ENCODE assay signal across 8 cellular contexts in the genomic region with DNA sequence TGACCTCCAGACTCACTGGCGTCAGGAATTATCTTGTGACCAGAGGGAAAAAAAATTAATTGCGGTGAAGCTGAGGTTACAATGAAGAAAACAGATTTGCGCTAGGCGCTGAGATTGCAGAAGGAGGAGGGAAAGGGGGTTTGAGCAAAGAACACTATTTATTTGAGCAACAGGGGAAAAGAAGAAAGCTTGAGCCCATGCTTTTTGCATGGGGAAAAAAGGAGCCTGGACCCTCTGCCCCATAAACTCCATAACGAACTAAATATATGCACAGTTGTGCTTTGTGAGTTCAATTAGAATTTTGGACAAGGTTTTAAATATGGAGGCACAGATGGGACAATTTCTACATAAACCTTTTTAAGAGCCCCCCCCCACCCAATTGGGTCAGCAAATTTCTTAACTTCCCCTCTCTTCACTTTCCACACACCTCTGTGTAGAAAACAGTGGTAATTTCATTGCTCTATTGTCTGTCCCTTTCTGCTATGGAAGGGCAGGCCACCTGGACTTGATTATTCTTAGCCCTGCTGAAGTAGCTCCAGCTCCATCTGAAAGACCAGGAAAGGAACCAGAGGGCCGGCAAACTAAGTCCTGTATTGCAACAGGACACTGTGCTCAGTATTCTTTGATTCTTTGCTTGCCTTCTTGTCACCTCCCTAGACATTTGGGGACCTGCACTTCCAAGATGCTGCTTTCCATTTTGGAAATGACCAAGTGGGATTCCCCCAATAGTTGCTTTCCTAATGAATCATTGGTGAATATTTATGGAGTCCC. TPM values are rescaled to one million over a fixed set of nuclear protein-coding genes. Genes with fewer than 3 reads are reported as not detected.
DNase-seq lines count a peak whose midpoint lies in the region; ATAC-seq and TF ChIP-seq lines count a peak whose summit lies in the region.

No MANE protein-coding gene starts in this region.

- TF ChIP-seq POLR2A in esophagus squamous epithelium (IDR thresholded peaks at IDR 0.05): no peak

- H3K27ac ChIP-seq in esophagus squamous epithelium: peak overlapping the region; percentile 88 to 93 (median 92)

- peak; percentile 52 for DNase-seq in DMS 273 (lab: John Stamatoyannopoulos, UW; ENCODE audit: unreplicated experiment)
- no peak for DNase-seq in DMS 273 treated with DMSO at 0.1 percent for 48 hours (lab: John Stamatoyannopoulos, UW)
- peak; percentile 45 for DNase-seq in RPMI8226
- no peak for DNase-seq in esophagus squamous epithelium (lab: John Stamatoyannopoulos, UW)
- DNase-seq in renal cortical epithelial cell (ENCODE audit: low read depth): peak; percentile 74
- DNase-seq in ecto neural progenitor cell (ENCODE audit: low spot score): no peak
- no peak for DNase-seq in stimulated activated CD4-positive, alpha-beta T cell treated with anti-CD3 and anti-CD28 coated beads, Interleukin-12 subunit alpha, Interleukin-12 subunit beta, amount 100 ng/mL, for 4 hours

- H3K9me3 ChIP-seq in esophagus squamous epithelium: no peaks in the 10 kb centered on the region

- peaks cover 25 to 94% (median 68%) of the 10 kb centered on the region in 3 donors for H3K4me1 ChIP-seq in esophagus squamous epithelium

- no peaks in the 10 kb centered on the region for H3K36me3 ChIP-seq in esophagus squamous epithelium

- H3K4me3 ChIP-seq in esophagus squamous epithelium: peak overlapping the region; percentile 63 to 82 (median 74)

- intact Hi-C loops in esophagus squamous epithelium (cut with DNase I): no loop called here

- no peaks in the 10 kb centered on the region for H3K27me3 ChIP-seq in esophagus squamous epithelium

- ATAC-seq in HG03095 (IDR thresholded peaks at IDR 0.05; ENCODE audit: unreplicated experiment): no peak

- TF ChIP-seq CTCF in esophagus squamous epithelium (IDR thresholded peaks at IDR 0.05): no peak

- 25 to 33% methylated on average over 4 to 6 of the region's 6 CpGs for WGBS in esophagus squamous epithelium, 2 donors

RNA-seq across cellular contexts. Expression of a gene that starts 0.9 kb away (rescaled TPM):
- total RNA-seq in esophagus squamous epithelium (10 to 100 TPM; 12.6 to 62.9 (median 37.5) TPM), renal cortical epithelial cell (29.9 and 65.3 TPM in 2 replicates)

RNA-seq across cellular contexts. Expression of a gene that starts 29.1 kb away (rescaled TPM):
- 10 to 100 TPM; 10.1 to 16.9 (median 11.8) TPM for total RNA-seq in esophagus squamous epithelium
- total RNA-seq in renal cortical epithelial cell: 0.15 and 0.69 TPM in 2 replicates

Comparison
In these comparisons a context has a peak if more than half of its experiments do, and no peak if none do; other contexts are left out.
1. DNase-seq: peak in DMS 273 (single experiment), RPMI8226 (single experiment) and renal cortical epithelial cell (single experiment); none in DMS 273 treated with DMSO at 0.1 percent for 48 hours (single experiment), esophagus squamous epithelium (single experiment), ecto neural progenitor cell (single experiment) and stimulated activated CD4-positive, alpha-beta T cell treated with anti-CD3 and anti-CD28 coated beads, Interleukin-12 subunit alpha, Interleukin-12 subunit beta, amount 100 ng/mL, for 4 hours (single experiment).